1 cellular context compared by ENCODE assay signal in genomic region chr16:69465083-69465721, GRCh38.
TF ChIP-seq lines count a peak whose summit lies in the region.

No MANE protein-coding gene starts in this region.

TF ChIP-seq in HepG2, 621 proteins besides CTCF, POLR2A, EP300 and RAD21 (continued from another document and continues in another):
- TF ChIP-seq, protein P1, sequence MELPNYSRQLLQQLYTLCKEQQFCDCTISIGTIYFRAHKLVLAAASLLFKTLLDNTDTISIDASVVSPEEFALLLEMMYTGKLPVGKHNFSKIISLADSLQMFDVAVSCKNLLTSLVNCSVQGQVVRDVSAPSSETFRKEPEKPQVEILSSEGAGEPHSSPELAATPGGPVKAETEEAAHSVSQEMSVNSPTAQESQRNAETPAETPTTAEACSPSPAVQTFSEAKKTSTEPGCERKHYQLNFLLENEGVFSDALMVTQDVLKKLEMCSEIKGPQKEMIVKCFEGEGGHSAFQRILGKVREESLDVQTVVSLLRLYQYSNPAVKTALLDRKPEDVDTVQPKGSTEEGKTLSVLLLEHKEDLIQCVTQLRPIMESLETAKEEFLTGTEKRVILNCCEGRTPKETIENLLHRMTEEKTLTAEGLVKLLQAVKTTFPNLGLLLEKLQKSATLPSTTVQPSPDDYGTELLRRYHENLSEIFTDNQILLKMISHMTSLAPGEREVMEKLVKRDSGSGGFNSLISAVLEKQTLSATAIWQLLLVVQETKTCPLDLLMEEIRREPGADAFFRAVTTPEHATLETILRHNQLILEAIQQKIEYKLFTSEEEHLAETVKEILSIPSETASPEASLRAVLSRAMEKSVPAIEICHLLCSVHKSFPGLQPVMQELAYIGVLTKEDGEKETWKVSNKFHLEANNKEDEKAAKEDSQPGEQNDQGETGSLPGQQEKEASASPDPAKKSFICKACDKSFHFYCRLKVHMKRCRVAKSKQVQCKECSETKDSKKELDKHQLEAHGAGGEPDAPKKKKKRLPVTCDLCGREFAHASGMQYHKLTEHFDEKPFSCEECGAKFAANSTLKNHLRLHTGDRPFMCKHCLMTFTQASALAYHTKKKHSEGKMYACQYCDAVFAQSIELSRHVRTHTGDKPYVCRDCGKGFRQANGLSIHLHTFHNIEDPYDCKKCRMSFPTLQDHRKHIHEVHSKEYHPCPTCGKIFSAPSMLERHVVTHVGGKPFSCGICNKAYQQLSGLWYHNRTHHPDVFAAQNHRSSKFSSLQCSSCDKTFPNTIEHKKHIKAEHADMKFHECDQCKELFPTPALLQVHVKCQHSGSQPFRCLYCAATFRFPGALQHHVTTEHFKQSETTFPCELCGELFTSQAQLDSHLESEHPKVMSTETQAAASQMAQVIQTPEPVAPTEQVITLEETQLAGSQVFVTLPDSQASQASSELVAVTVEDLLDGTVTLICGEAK (IDR thresholded peaks at IDR 0.05): no peak
- TF ChIP-seq, protein P1 (CRISPR knock-in tag; IDR thresholded peaks at IDR 0.05): no peak
- TF ChIP-seq FOSL1 (CRISPR knock-in tag; IDR thresholded peaks at IDR 0.05; ENCODE audit: borderline replicate concordance): no peak
- no peak for TF ChIP-seq ZNF282 (IDR thresholded peaks at IDR 0.05; ENCODE audit: partially characterized antibody)
- no peak for TF ChIP-seq RNF2 (conservative IDR thresholded peaks at IDR 0.05; ENCODE audit: low read depth)
- TF ChIP-seq ZHX2 (IDR thresholded peaks at IDR 0.05; ENCODE audit: low read depth): no peak
- TF ChIP-seq ZHX2 (CRISPR knock-in tag; IDR thresholded peaks at IDR 0.05; ENCODE audit: borderline replicate concordance): no peak
- TF ChIP-seq ZNF224 (CRISPR knock-in tag; IDR thresholded peaks at IDR 0.05): 0 out of 2 replicates have a peak, but pooled peaks have one; percentile 48
- no peak for TF ChIP-seq SRF (IDR thresholded peaks at IDR 0.05; ENCODE audit: low read depth, low read length)
- no peak for TF ChIP-seq SP140L (CRISPR knock-in tag; IDR thresholded peaks at IDR 0.05; ENCODE audit: borderline replicate concordance)
- no peak for TF ChIP-seq ETS1 (CRISPR knock-in tag; IDR thresholded peaks at IDR 0.05)
- peak; percentile 72 for TF ChIP-seq FOXO1 (CRISPR knock-in tag; IDR thresholded peaks at IDR 0.05)
- no peak for TF ChIP-seq NFATC3 (CRISPR knock-in tag; IDR thresholded peaks at IDR 0.05)
- 0 out of 2 replicates have a peak, but pooled peaks have one; percentile 14 for TF ChIP-seq ZNF331 (CRISPR knock-in tag; IDR thresholded peaks at IDR 0.05)
- TF ChIP-seq ZNF260 (CRISPR knock-in tag; IDR thresholded peaks at IDR 0.05; ENCODE audit: borderline replicate concordance, low read depth): no peak
- no peak for TF ChIP-seq BATF2 (CRISPR knock-in tag; IDR thresholded peaks at IDR 0.05)
- TF ChIP-seq MYC (CRISPR knock-in tag; IDR thresholded peaks at IDR 0.05; ENCODE audit: borderline replicate concordance): no peak
- TF ChIP-seq SALL1 (CRISPR knock-in tag; IDR thresholded peaks at IDR 0.05): peak; percentile 40; the same call in 1 of the 2 replicates
- no peak for TF ChIP-seq MEIS2 (CRISPR knock-in tag; IDR thresholded peaks at IDR 0.05)
- TF ChIP-seq HOMEZ (CRISPR knock-in tag; IDR thresholded peaks at IDR 0.05; ENCODE audit: low read depth): no peak
- no peak for TF ChIP-seq HDAC1 (CRISPR knock-in tag; IDR thresholded peaks at IDR 0.05)
- no peak; the same call in 1 of the 2 replicates for TF ChIP-seq POLR2AphosphoS5 (IDR thresholded peaks at IDR 0.05; ENCODE audit: low read depth, low read length)
- TF ChIP-seq FOXK1 (CRISPR knock-in tag; IDR thresholded peaks at IDR 0.05; ENCODE audit: borderline replicate concordance, low read depth): peak; percentile 44; the same call in 1 of the 2 replicates
- no peak for TF ChIP-seq KDM5A (IDR thresholded peaks at IDR 0.05; ENCODE audit: borderline replicate concordance, low read length)
- no peak for TF ChIP-seq ZFP36L1 (CRISPR knock-in tag; IDR thresholded peaks at IDR 0.05)
- TF ChIP-seq ZNF678 (CRISPR knock-in tag; IDR thresholded peaks at IDR 0.05): no peak
- TF ChIP-seq SATB2 (CRISPR knock-in tag; IDR thresholded peaks at IDR 0.05): no peak
- no peak for TF ChIP-seq NBN (conservative IDR thresholded peaks at IDR 0.05)
- peak; percentile 50 for TF ChIP-seq STAG1 (CRISPR knock-in tag; IDR thresholded peaks at IDR 0.05)
- no peak for TF ChIP-seq CCAR2 (optimal IDR thresholded peaks at IDR 0.05; ENCODE audit: low read depth, low read length)
- TF ChIP-seq ZHX1 (CRISPR knock-in tag; IDR thresholded peaks at IDR 0.05; ENCODE audit: low read depth): no peak
- TF ChIP-seq ZSCAN30 (CRISPR knock-in tag; IDR thresholded peaks at IDR 0.05): no peak
- TF ChIP-seq ZNF12 (CRISPR knock-in tag; IDR thresholded peaks at IDR 0.05): peak; percentile 20; the same call in 1 of the 2 replicates
- TF ChIP-seq HMG20B (CRISPR knock-in tag; conservative IDR thresholded peaks at IDR 0.05): no peak
- no peak for TF ChIP-seq MAF1 (CRISPR knock-in tag; IDR thresholded peaks at IDR 0.05; ENCODE audit: borderline replicate concordance)
- TF ChIP-seq ZNF136 (CRISPR knock-in tag; IDR thresholded peaks at IDR 0.05; ENCODE audit: low read depth): no peak
- TF ChIP-seq POLR2G (IDR thresholded peaks at IDR 0.05; ENCODE audit: low read depth, low read length): peak; percentile 45
- no peak for TF ChIP-seq KLF6 (CRISPR knock-in tag; IDR thresholded peaks at IDR 0.05)
- TF ChIP-seq ZNF652 (CRISPR knock-in tag; IDR thresholded peaks at IDR 0.05; ENCODE audit: borderline replicate concordance, low read depth): no peak
- TF ChIP-seq, protein P2, sequence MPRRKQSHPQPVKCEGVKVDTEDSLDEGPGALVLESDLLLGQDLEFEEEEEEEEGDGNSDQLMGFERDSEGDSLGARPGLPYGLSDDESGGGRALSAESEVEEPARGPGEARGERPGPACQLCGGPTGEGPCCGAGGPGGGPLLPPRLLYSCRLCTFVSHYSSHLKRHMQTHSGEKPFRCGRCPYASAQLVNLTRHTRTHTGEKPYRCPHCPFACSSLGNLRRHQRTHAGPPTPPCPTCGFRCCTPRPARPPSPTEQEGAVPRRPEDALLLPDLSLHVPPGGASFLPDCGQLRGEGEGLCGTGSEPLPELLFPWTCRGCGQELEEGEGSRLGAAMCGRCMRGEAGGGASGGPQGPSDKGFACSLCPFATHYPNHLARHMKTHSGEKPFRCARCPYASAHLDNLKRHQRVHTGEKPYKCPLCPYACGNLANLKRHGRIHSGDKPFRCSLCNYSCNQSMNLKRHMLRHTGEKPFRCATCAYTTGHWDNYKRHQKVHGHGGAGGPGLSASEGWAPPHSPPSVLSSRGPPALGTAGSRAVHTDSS (CRISPR knock-in tag; conservative IDR thresholded peaks at IDR 0.05): no peak
